ENCODE assay signal across 10 cellular contexts in genomic region chr11:64842851-64843841, GRCh38. TPM values are rescaled to one million over a fixed set of nuclear protein-coding genes. Genes with fewer than 3 reads are reported as not detected.
DNase-seq lines count a peak whose midpoint lies in the region; ATAC-seq and TF ChIP-seq lines count a peak whose summit lies in the region.
"Had no signal": no experiment of that assay in that cellular context is flagged by ENCODE, and none has a peak within 500 bp of the region (broad histone marks: within the 10 kb centered on the region; RNA-seq: fewer than 3 reads in every experiment).

No MANE protein-coding gene starts in this region.

- H2AFZ ChIP-seq in MM.1S (ENCODE audit: low read length) (no peak overlapping the region), osteoblast (ENCODE audit: low read length) (no peak overlapping the region)

- H3K4me2 ChIP-seq in MM.1S (ENCODE audit: low read depth, low read length): peak overlapping the region; percentile 100
- H3K4me2 ChIP-seq in osteoblast (ENCODE audit: insufficient read depth, low read length): no peak overlapping the region

- H3K9ac ChIP-seq in MM.1S (ENCODE audit: low read length): peak overlapping the region; percentile 60; the same call in 1 of the 2 replicates

- H3K79me2 ChIP-seq in MM.1S (ENCODE audit: low read length) (peaks cover 20% of the 10 kb centered on the region), osteoblast (ENCODE audit: insufficient read depth, low read length) (no peaks in the 10 kb centered on the region)

- H3K9me2 ChIP-seq in MM.1S (replicated peaks; ENCODE audit: insufficient read depth, low read length): no peaks in the 10 kb centered on the region

- H4K20me1 ChIP-seq in MM.1S (ENCODE audit: insufficient read depth, low read length): no peaks in the 10 kb centered on the region
- H4K20me1 ChIP-seq in osteoblast (ENCODE audit: insufficient read depth, low read length): peaks cover 2% of the 10 kb centered on the region

- no peaks in the 10 kb centered on the region for H3K36me3 ChIP-seq in MM.1S (replicated peaks; ENCODE audit: insufficient read depth, low read length)
- H3K36me3 ChIP-seq in osteoblast (ENCODE audit: insufficient read depth, low read length): no peaks in the 10 kb centered on the region

- peak overlapping the region; percentile 78 for H3K4me3 ChIP-seq in MM.1S (ENCODE audit: low read length)
- H3K4me3 ChIP-seq in osteoblast (ENCODE audit: insufficient read depth, low read length): no peak overlapping the region

- no peak for TF ChIP-seq CTCF in MM.1S (IDR thresholded peaks at IDR 0.05; ENCODE audit: low read length)
- TF ChIP-seq CTCF in osteoblast (IDR thresholded peaks at IDR 0.05; ENCODE audit: extremely low read depth, low read depth, low read length): no peak

- H3K27me3 ChIP-seq in MM.1S (replicated peaks; ENCODE audit: insufficient read depth, low read length) (no peaks in the 10 kb centered on the region), osteoblast (ENCODE audit: insufficient read depth, low read length) (no peaks in the 10 kb centered on the region)

- no peaks in the 10 kb centered on the region for H3F3A ChIP-seq in MM.1S (ENCODE audit: insufficient read depth, low read length)

- H3K9me3 ChIP-seq in MM.1S (replicated peaks; ENCODE audit: insufficient read depth, low read length) (no peaks in the 10 kb centered on the region), osteoblast (ENCODE audit: low read depth, low read length) (no peaks in the 10 kb centered on the region)

- DNase-seq in DMS153 treated with DMSO at 0.1 percent for 48 hours (lab: John Stamatoyannopoulos, UW; ENCODE audit: unreplicated experiment): peak; percentile 13
- no peak for DNase-seq in MM.1S
- peak; percentile 68 for DNase-seq in ecto neural progenitor cell (ENCODE audit: low spot score)
- DNase-seq in osteoblast (ENCODE audit: insufficient read length, low spot score, missing footprints): peak; percentile 88
- DNase-seq in UCSD-AML1 (lab: John Stamatoyannopoulos, UW; ENCODE audit: unreplicated experiment): no peak
- no peak for DNase-seq in mesenteric fat pad (ENCODE audit: low spot score)
- DNase-seq: foreskin fibroblast; stimulated activated CD4-positive, alpha-beta T cell treated with anti-CD3 and anti-CD28 coated beads, Interleukin-2, amount 100 ng/mL, for 48 hours had no signal

- ATAC-seq in HG02610 (IDR thresholded peaks at IDR 0.05; ENCODE audit: unreplicated experiment): no peak
- no peak for ATAC-seq in HG03432 (IDR thresholded peaks at IDR 0.05; ENCODE audit: unreplicated experiment)

- H3K27ac ChIP-seq in MM.1S (ENCODE audit: low read length) (no peak overlapping the region), osteoblast (ENCODE audit: low read depth, low read length) (no peak overlapping the region)

- H3K4me1 ChIP-seq in MM.1S (ENCODE audit: low read length) (peaks cover 15% of the 10 kb centered on the region), osteoblast (ENCODE audit: insufficient read depth, low read length) (no peaks in the 10 kb centered on the region)

RNA-seq across cellular contexts. Expression of gene CDC42BPG, which starts 1.3 kb away (rescaled TPM):
- under 0.01 and 0.29 TPM in 2 replicates for total RNA-seq in osteoblast
- 0.55 TPM for total RNA-seq in mesenteric fat pad

RNA-seq across cellular contexts. Expression of gene MEN1, which starts 32.8 kb away (rescaled TPM):
- 12.3 and 13.3 TPM in 2 replicates for total RNA-seq in osteoblast
- total RNA-seq in mesenteric fat pad: 18.5 TPM

RNA-seq across cellular contexts. Expression of gene EHD1, which starts 35.3 kb away (rescaled TPM):
- total RNA-seq in osteoblast: 51.3 and 51.4 TPM in 2 replicates
- total RNA-seq in mesenteric fat pad: 95.0 TPM

RNA-seq across cellular contexts. Expression of gene MAP4K2, which starts 40.1 kb away (rescaled TPM):
- total RNA-seq in osteoblast (6.2 and 9.8 TPM in 2 replicates), mesenteric fat pad (18.2 TPM)

Comparison
In these comparisons a context has a peak if more than half of its experiments do, and no peak if none do; other contexts are left out.
1. DNase-seq: peak in DMS153 treated with DMSO at 0.1 percent for 48 hours (single experiment), ecto neural progenitor cell (single experiment) and osteoblast (single experiment); none in MM.1S (single experiment), UCSD-AML1 (single experiment) and mesenteric fat pad (single experiment).